ENCODE assay signal across 1 cellular context in genomic region chr16:52577130-52577706, GRCh38.
A peak's percentile ranks its signal among the peaks of the same experiment; 100 is the strongest.
TF ChIP-seq lines count a peak whose summit lies in the region.

No MANE protein-coding gene starts in this region.

TF ChIP-seq in HepG2, 621 proteins besides CTCF, POLR2A, EP300 and RAD21 (continued from another document and continues in another):
- TF ChIP-seq, protein P1, sequence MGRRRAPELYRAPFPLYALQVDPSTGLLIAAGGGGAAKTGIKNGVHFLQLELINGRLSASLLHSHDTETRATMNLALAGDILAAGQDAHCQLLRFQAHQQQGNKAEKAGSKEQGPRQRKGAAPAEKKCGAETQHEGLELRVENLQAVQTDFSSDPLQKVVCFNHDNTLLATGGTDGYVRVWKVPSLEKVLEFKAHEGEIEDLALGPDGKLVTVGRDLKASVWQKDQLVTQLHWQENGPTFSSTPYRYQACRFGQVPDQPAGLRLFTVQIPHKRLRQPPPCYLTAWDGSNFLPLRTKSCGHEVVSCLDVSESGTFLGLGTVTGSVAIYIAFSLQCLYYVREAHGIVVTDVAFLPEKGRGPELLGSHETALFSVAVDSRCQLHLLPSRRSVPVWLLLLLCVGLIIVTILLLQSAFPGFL (CRISPR knock-in tag; IDR thresholded peaks at IDR 0.05) = no peak
- no peak for TF ChIP-seq ZNF468 (CRISPR knock-in tag; IDR thresholded peaks at IDR 0.05)
- no peak for TF ChIP-seq ZC3H13 (CRISPR knock-in tag; IDR thresholded peaks at IDR 0.05)
- 0 out of 2 replicates have a peak, but pooled peaks have one; percentile 56 for TF ChIP-seq CSRNP1 (CRISPR knock-in tag; IDR thresholded peaks at IDR 0.05)
- TF ChIP-seq, protein P2, sequence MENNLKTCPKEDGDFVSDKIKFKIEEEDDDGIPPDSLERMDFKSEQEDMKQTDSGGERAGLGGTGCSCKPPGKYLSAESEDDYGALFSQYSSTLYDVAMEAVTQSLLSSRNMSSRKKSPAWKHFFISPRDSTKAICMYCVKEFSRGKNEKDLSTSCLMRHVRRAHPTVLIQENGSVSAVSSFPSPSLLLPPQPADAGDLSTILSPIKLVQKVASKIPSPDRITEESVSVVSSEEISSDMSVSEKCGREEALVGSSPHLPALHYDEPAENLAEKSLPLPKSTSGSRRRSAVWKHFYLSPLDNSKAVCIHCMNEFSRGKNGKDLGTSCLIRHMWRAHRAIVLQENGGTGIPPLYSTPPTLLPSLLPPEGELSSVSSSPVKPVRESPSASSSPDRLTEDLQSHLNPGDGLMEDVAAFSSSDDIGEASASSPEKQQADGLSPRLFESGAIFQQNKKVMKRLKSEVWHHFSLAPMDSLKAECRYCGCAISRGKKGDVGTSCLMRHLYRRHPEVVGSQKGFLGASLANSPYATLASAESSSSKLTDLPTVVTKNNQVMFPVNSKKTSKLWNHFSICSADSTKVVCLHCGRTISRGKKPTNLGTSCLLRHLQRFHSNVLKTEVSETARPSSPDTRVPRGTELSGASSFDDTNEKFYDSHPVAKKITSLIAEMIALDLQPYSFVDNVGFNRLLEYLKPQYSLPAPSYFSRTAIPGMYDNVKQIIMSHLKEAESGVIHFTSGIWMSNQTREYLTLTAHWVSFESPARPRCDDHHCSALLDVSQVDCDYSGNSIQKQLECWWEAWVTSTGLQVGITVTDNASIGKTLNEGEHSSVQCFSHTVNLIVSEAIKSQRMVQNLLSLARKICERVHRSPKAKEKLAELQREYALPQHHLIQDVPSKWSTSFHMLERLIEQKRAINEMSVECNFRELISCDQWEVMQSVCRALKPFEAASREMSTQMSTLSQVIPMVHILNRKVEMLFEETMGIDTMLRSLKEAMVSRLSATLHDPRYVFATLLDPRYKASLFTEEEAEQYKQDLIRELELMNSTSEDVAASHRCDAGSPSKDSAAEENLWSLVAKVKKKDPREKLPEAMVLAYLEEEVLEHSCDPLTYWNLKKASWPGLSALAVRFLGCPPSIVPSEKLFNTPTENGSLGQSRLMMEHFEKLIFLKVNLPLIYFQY (CRISPR knock-in tag; IDR thresholded peaks at IDR 0.05; ENCODE audit: borderline replicate concordance) = peak; percentile 24; the same call in 1 of the 2 replicates
- TF ChIP-seq ZFY (CRISPR knock-in tag; IDR thresholded peaks at IDR 0.05) = no peak
- no peak for TF ChIP-seq ZNF569 (CRISPR knock-in tag; IDR thresholded peaks at IDR 0.05; ENCODE audit: borderline replicate concordance)
- no peak for TF ChIP-seq PAWR (CRISPR knock-in tag; IDR thresholded peaks at IDR 0.05; ENCODE audit: borderline replicate concordance)
- TF ChIP-seq ZNF724P (CRISPR knock-in tag; IDR thresholded peaks at IDR 0.05; ENCODE audit: borderline replicate concordance) = no peak
- TF ChIP-seq TAF1 (CRISPR knock-in tag; IDR thresholded peaks at IDR 0.05) = no peak
- TF ChIP-seq ELF1 (CRISPR knock-in tag; IDR thresholded peaks at IDR 0.05) = no peak
- no peak for TF ChIP-seq ZNF337 (CRISPR knock-in tag; IDR thresholded peaks at IDR 0.05; ENCODE audit: borderline replicate concordance, low read depth)
- TF ChIP-seq ZNF264 (CRISPR knock-in tag; IDR thresholded peaks at IDR 0.05) = no peak
- TF ChIP-seq RBM22 (optimal IDR thresholded peaks at IDR 0.05; ENCODE audit: low read length) = no peak
- TF ChIP-seq, protein P3, sequence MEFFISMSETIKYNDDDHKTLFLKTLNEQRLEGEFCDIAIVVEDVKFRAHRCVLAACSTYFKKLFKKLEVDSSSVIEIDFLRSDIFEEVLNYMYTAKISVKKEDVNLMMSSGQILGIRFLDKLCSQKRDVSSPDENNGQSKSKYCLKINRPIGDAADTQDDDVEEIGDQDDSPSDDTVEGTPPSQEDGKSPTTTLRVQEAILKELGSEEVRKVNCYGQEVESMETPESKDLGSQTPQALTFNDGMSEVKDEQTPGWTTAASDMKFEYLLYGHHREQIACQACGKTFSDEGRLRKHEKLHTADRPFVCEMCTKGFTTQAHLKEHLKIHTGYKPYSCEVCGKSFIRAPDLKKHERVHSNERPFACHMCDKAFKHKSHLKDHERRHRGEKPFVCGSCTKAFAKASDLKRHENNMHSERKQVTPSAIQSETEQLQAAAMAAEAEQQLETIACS (CRISPR knock-in tag; IDR thresholded peaks at IDR 0.05) = no peak
- TF ChIP-seq GTF3A (CRISPR knock-in tag; conservative IDR thresholded peaks at IDR 0.05) = no peak
- no peak for TF ChIP-seq SOX13 (IDR thresholded peaks at IDR 0.05)
- no peak for TF ChIP-seq SOX13 (CRISPR knock-in tag; conservative IDR thresholded peaks at IDR 0.05 in 1 of 2, IDR thresholded peaks at IDR 0.05 in 1 of 2)
- TF ChIP-seq TOE1 (CRISPR knock-in tag; IDR thresholded peaks at IDR 0.05) = no peak
- TF ChIP-seq CAMTA2 (CRISPR knock-in tag; IDR thresholded peaks at IDR 0.05; ENCODE audit: borderline replicate concordance) = no peak
- TF ChIP-seq SP4 (CRISPR knock-in tag; IDR thresholded peaks at IDR 0.05) = 0 out of 2 replicates have a peak, but pooled peaks have one; percentile 28
- no peak for TF ChIP-seq ZNF563 (CRISPR knock-in tag; IDR thresholded peaks at IDR 0.05)
- no peak for TF ChIP-seq ZNF879 (CRISPR knock-in tag; IDR thresholded peaks at IDR 0.05)
- TF ChIP-seq EZH2 (conservative IDR thresholded peaks at IDR 0.05; ENCODE audit: low read depth, low read length) = no peak
- TF ChIP-seq KDM4B (CRISPR knock-in tag; IDR thresholded peaks at IDR 0.05) = 0 out of 2 replicates have a peak, but pooled peaks have one; percentile 25
- TF ChIP-seq ZSCAN22 (CRISPR knock-in tag; IDR thresholded peaks at IDR 0.05) = no peak
- TF ChIP-seq, protein P4, sequence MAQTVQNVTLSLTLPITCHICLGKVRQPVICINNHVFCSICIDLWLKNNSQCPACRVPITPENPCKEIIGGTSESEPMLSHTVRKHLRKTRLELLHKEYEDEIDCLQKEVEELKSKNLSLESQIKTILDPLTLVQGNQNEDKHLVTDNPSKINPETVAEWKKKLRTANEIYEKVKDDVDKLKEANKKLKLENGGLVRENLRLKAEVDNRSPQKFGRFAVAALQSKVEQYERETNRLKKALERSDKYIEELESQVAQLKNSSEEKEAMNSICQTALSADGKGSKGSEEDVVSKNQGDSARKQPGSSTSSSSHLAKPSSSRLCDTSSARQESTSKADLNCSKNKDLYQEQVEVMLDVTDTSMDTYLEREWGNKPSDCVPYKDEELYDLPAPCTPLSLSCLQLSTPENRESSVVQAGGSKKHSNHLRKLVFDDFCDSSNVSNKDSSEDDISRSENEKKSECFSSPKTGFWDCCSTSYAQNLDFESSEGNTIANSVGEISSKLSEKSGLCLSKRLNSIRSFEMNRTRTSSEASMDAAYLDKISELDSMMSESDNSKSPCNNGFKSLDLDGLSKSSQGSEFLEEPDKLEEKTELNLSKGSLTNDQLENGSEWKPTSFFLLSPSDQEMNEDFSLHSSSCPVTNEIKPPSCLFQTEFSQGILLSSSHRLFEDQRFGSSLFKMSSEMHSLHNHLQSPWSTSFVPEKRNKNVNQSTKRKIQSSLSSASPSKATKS (CRISPR knock-in tag; IDR thresholded peaks at IDR 0.05) = no peak
- peak; percentile 36; the same call in 1 of the 2 replicates for TF ChIP-seq THAP11 (CRISPR knock-in tag; IDR thresholded peaks at IDR 0.05)
- no peak for TF ChIP-seq ZNF615 (CRISPR knock-in tag; IDR thresholded peaks at IDR 0.05; ENCODE audit: borderline replicate concordance)
- TF ChIP-seq POGK (CRISPR knock-in tag; conservative IDR thresholded peaks at IDR 0.05) = no peak
- no peak for TF ChIP-seq TCF7 (IDR thresholded peaks at IDR 0.05; ENCODE audit: low read depth)
- TF ChIP-seq ZNF18 (CRISPR knock-in tag; IDR thresholded peaks at IDR 0.05; ENCODE audit: insufficient replicate concordance) = no peak
- peak; percentile 15; the same call in 1 of the 2 replicates for TF ChIP-seq GABPB1 (CRISPR knock-in tag; IDR thresholded peaks at IDR 0.05)
- no peak for TF ChIP-seq NFRKB (IDR thresholded peaks at IDR 0.05)
- TF ChIP-seq ZNF34 (CRISPR knock-in tag; IDR thresholded peaks at IDR 0.05; ENCODE audit: borderline replicate concordance) = peak; percentile 81; the same call in 1 of the 2 replicates
- no peak for TF ChIP-seq FIP1L1 (IDR thresholded peaks at IDR 0.05; ENCODE audit: borderline replicate concordance, insufficient read depth, low read depth, low read length)
- TF ChIP-seq, protein P5, sequence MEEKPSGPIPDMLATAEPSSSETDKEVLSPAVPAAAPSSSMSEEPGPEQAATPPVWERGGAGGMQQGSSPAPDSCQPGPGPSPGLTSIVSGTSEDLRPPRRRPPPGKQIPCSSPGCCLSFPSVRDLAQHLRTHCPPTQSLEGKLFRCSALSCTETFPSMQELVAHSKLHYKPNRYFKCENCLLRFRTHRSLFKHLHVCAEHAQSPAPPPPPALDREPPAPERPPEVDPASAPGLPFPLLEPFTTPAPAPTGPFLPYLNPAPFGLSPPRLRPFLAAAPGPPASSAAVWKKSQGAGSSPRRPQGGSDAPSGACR (CRISPR knock-in tag; IDR thresholded peaks at IDR 0.05) = no peak
- TF ChIP-seq, protein P6, sequence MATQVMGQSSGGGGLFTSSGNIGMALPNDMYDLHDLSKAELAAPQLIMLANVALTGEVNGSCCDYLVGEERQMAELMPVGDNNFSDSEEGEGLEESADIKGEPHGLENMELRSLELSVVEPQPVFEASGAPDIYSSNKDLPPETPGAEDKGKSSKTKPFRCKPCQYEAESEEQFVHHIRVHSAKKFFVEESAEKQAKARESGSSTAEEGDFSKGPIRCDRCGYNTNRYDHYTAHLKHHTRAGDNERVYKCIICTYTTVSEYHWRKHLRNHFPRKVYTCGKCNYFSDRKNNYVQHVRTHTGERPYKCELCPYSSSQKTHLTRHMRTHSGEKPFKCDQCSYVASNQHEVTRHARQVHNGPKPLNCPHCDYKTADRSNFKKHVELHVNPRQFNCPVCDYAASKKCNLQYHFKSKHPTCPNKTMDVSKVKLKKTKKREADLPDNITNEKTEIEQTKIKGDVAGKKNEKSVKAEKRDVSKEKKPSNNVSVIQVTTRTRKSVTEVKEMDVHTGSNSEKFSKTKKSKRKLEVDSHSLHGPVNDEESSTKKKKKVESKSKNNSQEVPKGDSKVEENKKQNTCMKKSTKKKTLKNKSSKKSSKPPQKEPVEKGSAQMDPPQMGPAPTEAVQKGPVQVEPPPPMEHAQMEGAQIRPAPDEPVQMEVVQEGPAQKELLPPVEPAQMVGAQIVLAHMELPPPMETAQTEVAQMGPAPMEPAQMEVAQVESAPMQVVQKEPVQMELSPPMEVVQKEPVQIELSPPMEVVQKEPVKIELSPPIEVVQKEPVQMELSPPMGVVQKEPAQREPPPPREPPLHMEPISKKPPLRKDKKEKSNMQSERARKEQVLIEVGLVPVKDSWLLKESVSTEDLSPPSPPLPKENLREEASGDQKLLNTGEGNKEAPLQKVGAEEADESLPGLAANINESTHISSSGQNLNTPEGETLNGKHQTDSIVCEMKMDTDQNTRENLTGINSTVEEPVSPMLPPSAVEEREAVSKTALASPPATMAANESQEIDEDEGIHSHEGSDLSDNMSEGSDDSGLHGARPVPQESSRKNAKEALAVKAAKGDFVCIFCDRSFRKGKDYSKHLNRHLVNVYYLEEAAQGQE (IDR thresholded peaks at IDR 0.05; ENCODE audit: borderline replicate concordance in 1 of 2, low read depth in 1 of 2, low read length in 2 of 2) = no peak
- no peak for TF ChIP-seq ZNF572 (CRISPR knock-in tag; IDR thresholded peaks at IDR 0.05)
- no peak for TF ChIP-seq PHB2 (IDR thresholded peaks at IDR 0.05; ENCODE audit: partially characterized antibody)
- TF ChIP-seq NR2C2 (CRISPR knock-in tag; IDR thresholded peaks at IDR 0.05; ENCODE audit: borderline replicate concordance) = peak; percentile 61
- no peak; the same call in 1 of the 2 replicates for TF ChIP-seq ZBTB33 (CRISPR knock-in tag; IDR thresholded peaks at IDR 0.05)
- no peak; the same call in 1 of the 2 replicates for TF ChIP-seq ZBTB38 (CRISPR knock-in tag; IDR thresholded peaks at IDR 0.05)
